11 cellular contexts compared by ENCODE assay signal in genomic region chr5:157107508-157107907, GRCh38. TPM values are rescaled to one million over a fixed set of nuclear protein-coding genes. Genes with fewer than 3 reads are reported as not detected.
DNase-seq lines count a peak whose midpoint lies in the region; TF ChIP-seq lines count a peak whose summit lies in the region.
"Had no signal": no experiment of that assay in that cellular context is flagged by ENCODE, and none has a peak within 500 bp of the region (broad histone marks: within the 10 kb centered on the region; RNA-seq: fewer than 3 reads in every experiment).

No MANE protein-coding gene starts in this region.

- no peaks in the 10 kb centered on the region for H3F3A ChIP-seq in smooth muscle cell (ENCODE audit: low read depth)

- no peaks in the 10 kb centered on the region for H3K36me3 ChIP-seq in smooth muscle cell (ENCODE audit: low read depth)
- H3K36me3 ChIP-seq: right atrium auricular region had no signal

- DNase-seq in GM12864 (ENCODE audit: low read depth) (no peak), RPMI7951 (ENCODE audit: low read depth) (peak; percentile 41), dorsolateral prefrontal cortex (no peak), smooth muscle cell (lab: John Stamatoyannopoulos, UW; ENCODE audit: unreplicated experiment) (no peak), AG08396 (ENCODE audit: low spot score) (no peak), NCI-H2029 (lab: John Stamatoyannopoulos, UW) (no peak), NCI-H1092 treated with DMSO at 0.1 percent for 48 hours (lab: John Stamatoyannopoulos, UW) (no peak)
- DNase-seq: mesendoderm had no signal

- no peaks in the 10 kb centered on the region for H3K9me3 ChIP-seq in smooth muscle cell (replicated peaks; ENCODE audit: low read depth)
- H3K9me3 ChIP-seq: right atrium auricular region had no signal

- no peak overlapping the region for H2AFZ ChIP-seq in smooth muscle cell (ENCODE audit: low read depth)

- no peak overlapping the region for H3K9ac ChIP-seq in smooth muscle cell (ENCODE audit: low read depth)

- no peaks in the 10 kb centered on the region for H3K79me2 ChIP-seq in smooth muscle cell (ENCODE audit: low read depth)

- no peaks in the 10 kb centered on the region for H4K20me1 ChIP-seq in smooth muscle cell (ENCODE audit: low read depth)

- intact Hi-C loops in dorsolateral prefrontal cortex (cut with DNase I), result no loop called here

- no peaks in the 10 kb centered on the region for H3K4me1 ChIP-seq in smooth muscle cell (ENCODE audit: low read depth)
- H3K4me1 ChIP-seq: right atrium auricular region had no signal

- H3K4me2 ChIP-seq in smooth muscle cell, result peak overlapping the region; percentile 1

- no peaks in the 10 kb centered on the region for H3K27me3 ChIP-seq in dorsolateral prefrontal cortex
- H3K27me3 ChIP-seq in smooth muscle cell (ENCODE audit: low read depth), result no peaks in the 10 kb centered on the region
- H3K27me3 ChIP-seq: right atrium auricular region had no signal

- H3K27ac ChIP-seq in dorsolateral prefrontal cortex (peak overlapping the region in 28 of 59 donors; percentile 6 to 81 (median 42)), smooth muscle cell (ENCODE audit: low read depth) (peak overlapping the region; percentile 54)

- H3K4me3 ChIP-seq in GM12864 (ENCODE audit: low read depth, low read length) (peak overlapping the region; percentile 35; the same call in 1 of the 2 replicates), dorsolateral prefrontal cortex (peak overlapping the region in 34 of 59 donors; percentile 15 to 67 (median 46)), smooth muscle cell (no peak overlapping the region)

- TF ChIP-seq CTCF in GM12864 (IDR thresholded peaks at IDR 0.05; ENCODE audit: low read depth, low read length, missing control alignments), result no peak
- TF ChIP-seq CTCF in dorsolateral prefrontal cortex (IDR thresholded peaks at IDR 0.05 in 54 of 56, conservative IDR thresholded peaks at IDR 0.05 in 2 of 56; ENCODE audit: low read depth in 1 of 56, partially characterized antibody in 56 of 56), result no peak
- no peak for TF ChIP-seq CTCF in smooth muscle cell (IDR thresholded peaks at IDR 0.05; ENCODE audit: borderline replicate concordance, insufficient read depth, poor library complexity, severe bottlenecking)

- 35% methylated on average over 3 of the region's 3 CpGs for WGBS in smooth muscle cell (ENCODE audit: low lambda C conversion rate)

RNA-seq across cellular contexts. Expression of gene HAVCR2, which starts 1.3 kb away (rescaled TPM):
- total RNA-seq in RPMI7951 (2014; rRNA removed; shearing (Covaris generic)), result 0.84 and 2.0 TPM in 2 replicates
- total RNA-seq in dorsolateral prefrontal cortex (10 to 100 TPM in 60 of 120 experiments, 1 to 10 TPM in 60; 3.2 to 24.2 (median 10.0) TPM), smooth muscle cell (0.04 and 2.0 TPM in 2 replicates)
- 0.17 and 0.47 TPM in 2 replicates for polyA plus RNA-seq in smooth muscle cell
- total RNA-seq: NCI-H460 had no signal

RNA-seq across cellular contexts. Expression of gene MED7, which starts 35.2 kb away (rescaled TPM):
- 17.8 and 20.9 TPM in 2 replicates for total RNA-seq in RPMI7951 (2014; rRNA removed; shearing (Covaris generic))
- total RNA-seq in dorsolateral prefrontal cortex, result 10 to 100 TPM; 10.1 to 23.5 (median 15.7) TPM
- 9.3 and 12.2 TPM in 2 replicates for total RNA-seq in smooth muscle cell
- 12.7 and 13.5 TPM in 2 replicates for polyA plus RNA-seq in smooth muscle cell

RNA-seq across cellular contexts. Expression of gene HAVCR1, which starts 48.6 kb away (rescaled TPM):
- not detected in 2 replicates for total RNA-seq in RPMI7951 (2014; rRNA removed; shearing (Covaris generic))
- 1 to 10 TPM in 52 of 120 experiments, under 1 TPM in 52, not detected in 16; 0.28 to 4.1 (median 1.0) TPM for total RNA-seq in dorsolateral prefrontal cortex
- 0.72 TPM in 1 of 2 replicates, not detected in the other for total RNA-seq in smooth muscle cell
- polyA plus RNA-seq in smooth muscle cell, result not detected in 2 replicates
- total RNA-seq: NCI-H460, right atrium auricular region, Right ventricle myocardium superior had no signal

RNA-seq across cellular contexts. Expression of gene GARIN3, which starts 58.6 kb away (rescaled TPM):
- total RNA-seq in RPMI7951 (2014; rRNA removed; shearing (Covaris generic)), result not detected in 2 replicates
- not detected for total RNA-seq in dorsolateral prefrontal cortex
- not detected in 2 replicates for total RNA-seq in smooth muscle cell
- not detected in 2 replicates for polyA plus RNA-seq in smooth muscle cell
- total RNA-seq: NCI-H460, right atrium auricular region, Right ventricle myocardium superior had no signal
